13 cellular contexts compared by ENCODE assay signal in the genomic region with DNA sequence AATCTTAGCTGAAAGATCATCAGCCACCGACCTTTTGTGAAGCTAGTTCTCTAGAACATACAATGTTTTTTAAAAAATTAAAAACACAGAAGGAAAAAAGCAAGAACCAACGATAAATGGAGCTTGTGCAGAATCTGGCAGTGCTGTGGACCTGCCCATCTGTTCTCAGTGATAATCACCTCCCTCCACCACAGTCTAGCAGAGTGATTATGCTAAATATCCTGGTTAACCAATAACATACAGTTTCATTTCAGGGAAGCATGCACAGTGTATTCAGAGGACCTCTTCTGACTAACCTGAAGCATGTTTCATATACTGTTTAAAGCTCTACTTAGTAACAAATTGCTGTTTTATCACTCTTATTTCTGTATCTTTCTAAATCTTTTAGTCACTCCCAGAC.
A peak's percentile ranks its signal among the peaks of the same experiment; 100 is the strongest.
DNase-seq lines count a peak whose midpoint lies in the region; ATAC-seq and TF ChIP-seq lines count a peak whose summit lies in the region.
"Had no signal": no experiment of that assay in that cellular context is flagged by ENCODE, and none has a peak within 500 bp of the region (broad histone marks: within the 10 kb centered on the region; RNA-seq: fewer than 3 reads in every experiment).

No MANE protein-coding gene starts in this region.

- H3K27me3 Mint-ChIP-seq in brain, result no peaks in the 10 kb centered on the region

- H3K4me1 Mint-ChIP-seq in brain, result peaks cover 29% of the 10 kb centered on the region
- H3K4me1 Mint-ChIP-seq: CD14-positive monocyte had no signal

- no peak overlapping the region for H3K27ac ChIP-seq in coronary artery
- H3K27ac ChIP-seq: suprapubic skin had no signal

- H3K4me3 ChIP-seq in coronary artery, result no peak overlapping the region
- H3K4me3 ChIP-seq: suprapubic skin had no signal

- no peak for TF ChIP-seq CTCF in brain (conservative IDR thresholded peaks at IDR 0.05)
- no peak for TF ChIP-seq CTCF in coronary artery (IDR thresholded peaks at IDR 0.05)

- peak overlapping the region; percentile 63 to 94 (median 80) for H3K27ac Mint-ChIP-seq in brain
- no peak overlapping the region for H3K27ac Mint-ChIP-seq in activated naive CD4-positive, alpha-beta T cell treated with anti-CD3 and anti-CD28 coated beads, Interleukin-2, amount 50 U/mL, for 72 hours
- H3K27ac Mint-ChIP-seq: CD14-positive monocyte had no signal

- no peaks in the 10 kb centered on the region for H3K36me3 Mint-ChIP-seq in brain
- H3K36me3 Mint-ChIP-seq in activated naive CD4-positive, alpha-beta T cell treated with anti-CD3 and anti-CD28 coated beads, Interleukin-2, amount 50 U/mL, for 72 hours, result no peaks in the 10 kb centered on the region
- H3K36me3 Mint-ChIP-seq: CD14-positive monocyte had no signal

- H3K9me3 Mint-ChIP-seq in brain, result no peaks in the 10 kb centered on the region
- H3K9me3 Mint-ChIP-seq in activated naive CD4-positive, alpha-beta T cell treated with anti-CD3 and anti-CD28 coated beads, Interleukin-2, amount 50 U/mL, for 72 hours, result no peaks in the 10 kb centered on the region
- H3K9me3 Mint-ChIP-seq: CD14-positive monocyte had no signal

- ATAC-seq in GM21619 (IDR thresholded peaks at IDR 0.05; ENCODE audit: unreplicated experiment), result peak; percentile 79
- no peak for ATAC-seq in activated naive CD4-positive, alpha-beta T cell treated with anti-CD3 and anti-CD28 coated beads, Interleukin-2, amount 50 U/mL, for 72 hours

- DNase-seq in COLO668 (lab: John Stamatoyannopoulos, UW; ENCODE audit: unreplicated experiment), result peak; percentile 44
- DNase-seq in NCI-H1436 (lab: John Stamatoyannopoulos, UW), result peak; percentile 36
- DNase-seq in activated naive CD4-positive, alpha-beta T cell treated with anti-CD3 and anti-CD28 coated beads, Interleukin-2, amount 50 U/mL, for 72 hours (ENCODE audit: low spot score in 2 of 2), result no peak
- DNase-seq in NCI-H2196 treated with DMSO at 0.1 percent for 48 hours (lab: John Stamatoyannopoulos, UW; ENCODE audit: unreplicated experiment), result no peak
- DNase-seq in coronary artery (ENCODE audit: low spot score), result no peak
- no peak for DNase-seq in RPMI8226
- DNase-seq: effector memory CD4-positive, alpha-beta T cell; IMR-90; kidney glomerular epithelial cell had no signal

- H3K4me3 Mint-ChIP-seq in brain, result peak overlapping the region; percentile 36 to 85 (median 79)
- H3K4me3 Mint-ChIP-seq: CD14-positive monocyte had no signal

Comparison
In these comparisons a context has a peak if more than half of its experiments do, and no peak if none do; other contexts are left out.
1. DNase-seq: peak in COLO668 (single experiment) and NCI-H1436 (single experiment); none in activated naive CD4-positive, alpha-beta T cell treated with anti-CD3 and anti-CD28 coated beads, Interleukin-2, amount 50 U/mL, for 72 hours (0 of 2), NCI-H2196 treated with DMSO at 0.1 percent for 48 hours (single experiment), coronary artery (single experiment) and RPMI8226 (single experiment).
2. H3K27ac Mint-ChIP-seq: peak in brain (5 of 5); none in activated naive CD4-positive, alpha-beta T cell treated with anti-CD3 and anti-CD28 coated beads, Interleukin-2, amount 50 U/mL, for 72 hours (0 of 2).